1 cellular context compared by ENCODE assay signal in the genomic region with DNA sequence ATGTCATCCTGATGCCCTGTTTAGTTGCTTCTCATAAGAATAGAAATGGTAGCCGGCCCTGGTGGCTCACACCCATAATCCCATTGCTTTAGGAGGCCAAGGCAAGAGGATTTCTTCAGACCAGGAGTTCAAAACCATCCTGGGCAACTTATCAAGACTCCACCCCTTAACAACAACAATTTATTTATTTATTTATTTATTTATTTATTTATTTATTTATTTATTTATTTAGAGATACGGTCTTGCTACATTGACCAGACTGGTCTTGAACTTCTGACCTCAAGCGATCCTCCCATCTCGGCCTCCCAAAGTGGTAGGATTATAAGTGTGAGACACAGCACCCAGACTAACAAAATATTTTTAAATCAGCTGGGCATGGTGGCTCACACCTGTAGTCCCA.
TF ChIP-seq lines count a peak whose summit lies in the region.

No MANE protein-coding gene starts in this region.

TF ChIP-seq in HEK293, 187 proteins besides CTCF, POLR2A, EP300 and RAD21 (continued from another document and continues in another):
- TF ChIP-seq WT1 (tag by site-specific recombination; IDR thresholded peaks at IDR 0.05) (peak; percentile 28; the same call in 1 of the 2 replicates), ZNF114 (tag by site-specific recombination; IDR thresholded peaks at IDR 0.05) (no peak), ZNF274 (IDR thresholded peaks at IDR 0.05; ENCODE audit: low read length) (no peak), ZNF274 (tag by site-specific recombination; IDR thresholded peaks at IDR 0.05; ENCODE audit: borderline replicate concordance) (no peak), ZSCAN30 (tag by site-specific recombination; IDR thresholded peaks at IDR 0.05) (no peak), ZNF324 (tag by site-specific recombination; IDR thresholded peaks at IDR 0.05) (no peak), ZNF350 (tag by site-specific recombination; IDR thresholded peaks at IDR 0.05) (no peak), ZBTB8A (tag by site-specific recombination; IDR thresholded peaks at IDR 0.05) (peak; percentile 80), KLF7 (tag by site-specific recombination; IDR thresholded peaks at IDR 0.05; ENCODE audit: borderline replicate concordance) (no peak), ZNF2 (tag by site-specific recombination; IDR thresholded peaks at IDR 0.05) (no peak), ZNF555 (tag by site-specific recombination; conservative IDR thresholded peaks at IDR 0.05) (peak; percentile 99), ZNF501 (tag by site-specific recombination; IDR thresholded peaks at IDR 0.05) (peak; percentile 77; the same call in 1 of the 2 replicates), IKZF3 (tag by site-specific recombination; IDR thresholded peaks at IDR 0.05) (no peak), ZNF624 (tag by site-specific recombination; IDR thresholded peaks at IDR 0.05) (no peak), ZNF155 (tag by site-specific recombination; IDR thresholded peaks at IDR 0.05) (no peak), TRIM28 (IDR thresholded peaks at IDR 0.05; ENCODE audit: borderline replicate concordance, low read length) (no peak), ZNF76 (tag by site-specific recombination; IDR thresholded peaks at IDR 0.05; ENCODE audit: borderline replicate concordance, low read depth) (no peak), ZNF292 (tag by site-specific recombination; IDR thresholded peaks at IDR 0.05; ENCODE audit: borderline replicate concordance, low read depth) (peak; percentile 91; the same call in 1 of the 2 replicates), GLI4 (tag by site-specific recombination; IDR thresholded peaks at IDR 0.05) (no peak), GLIS1 (tag by site-specific recombination; IDR thresholded peaks at IDR 0.05) (no peak), KLF1 (tag by site-specific recombination; IDR thresholded peaks at IDR 0.05) (no peak), ZNF777 (tag by site-specific recombination; IDR thresholded peaks at IDR 0.05; ENCODE audit: borderline replicate concordance) (no peak), ZNF544 (tag by site-specific recombination; IDR thresholded peaks at IDR 0.05) (no peak), ZNF660 (tag by site-specific recombination; IDR thresholded peaks at IDR 0.05) (no peak), ZNF433 (tag by site-specific recombination; IDR thresholded peaks at IDR 0.05; ENCODE audit: low read depth) (peak; percentile 95), ZNF19 (tag by site-specific recombination; IDR thresholded peaks at IDR 0.05; ENCODE audit: low read depth) (peak; percentile 84), SALL2 (tag by site-specific recombination; IDR thresholded peaks at IDR 0.05; ENCODE audit: borderline replicate concordance) (no peak), TCF7L2 (IDR thresholded peaks at IDR 0.05; ENCODE audit: borderline replicate concordance, low read depth, low read length) (no peak), ZNF561 (tag by site-specific recombination; IDR thresholded peaks at IDR 0.05; ENCODE audit: borderline replicate concordance) (no peak), ZNF239 (tag by site-specific recombination; IDR thresholded peaks at IDR 0.05) (no peak)
- TF ChIP-seq, protein P1, sequence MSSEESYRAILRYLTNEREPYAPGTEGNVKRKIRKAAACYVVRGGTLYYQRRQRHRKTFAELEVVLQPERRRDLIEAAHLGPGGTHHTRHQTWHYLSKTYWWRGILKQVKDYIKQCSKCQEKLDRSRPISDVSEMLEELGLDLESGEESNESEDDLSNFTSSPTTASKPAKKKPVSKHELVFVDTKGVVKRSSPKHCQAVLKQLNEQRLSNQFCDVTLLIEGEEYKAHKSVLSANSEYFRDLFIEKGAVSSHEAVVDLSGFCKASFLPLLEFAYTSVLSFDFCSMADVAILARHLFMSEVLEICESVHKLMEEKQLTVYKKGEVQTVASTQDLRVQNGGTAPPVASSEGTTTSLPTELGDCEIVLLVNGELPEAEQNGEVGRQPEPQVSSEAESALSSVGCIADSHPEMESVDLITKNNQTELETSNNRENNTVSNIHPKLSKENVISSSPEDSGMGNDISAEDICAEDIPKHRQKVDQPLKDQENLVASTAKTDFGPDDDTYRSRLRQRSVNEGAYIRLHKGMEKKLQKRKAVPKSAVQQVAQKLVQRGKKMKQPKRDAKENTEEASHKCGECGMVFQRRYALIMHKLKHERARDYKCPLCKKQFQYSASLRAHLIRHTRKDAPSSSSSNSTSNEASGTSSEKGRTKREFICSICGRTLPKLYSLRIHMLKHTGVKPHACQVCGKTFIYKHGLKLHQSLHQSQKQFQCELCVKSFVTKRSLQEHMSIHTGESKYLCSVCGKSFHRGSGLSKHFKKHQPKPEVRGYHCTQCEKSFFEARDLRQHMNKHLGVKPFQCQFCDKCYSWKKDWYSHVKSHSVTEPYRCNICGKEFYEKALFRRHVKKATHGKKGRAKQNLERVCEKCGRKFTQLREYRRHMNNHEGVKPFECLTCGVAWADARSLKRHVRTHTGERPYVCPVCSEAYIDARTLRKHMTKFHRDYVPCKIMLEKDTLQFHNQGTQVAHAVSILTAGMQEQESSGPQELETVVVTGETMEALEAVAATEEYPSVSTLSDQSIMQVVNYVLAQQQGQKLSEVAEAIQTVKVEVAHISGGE (tag by site-specific recombination; conservative IDR thresholded peaks at IDR 0.05; ENCODE audit: low read depth) = peak; percentile 89
- TF ChIP-seq, protein P2, sequence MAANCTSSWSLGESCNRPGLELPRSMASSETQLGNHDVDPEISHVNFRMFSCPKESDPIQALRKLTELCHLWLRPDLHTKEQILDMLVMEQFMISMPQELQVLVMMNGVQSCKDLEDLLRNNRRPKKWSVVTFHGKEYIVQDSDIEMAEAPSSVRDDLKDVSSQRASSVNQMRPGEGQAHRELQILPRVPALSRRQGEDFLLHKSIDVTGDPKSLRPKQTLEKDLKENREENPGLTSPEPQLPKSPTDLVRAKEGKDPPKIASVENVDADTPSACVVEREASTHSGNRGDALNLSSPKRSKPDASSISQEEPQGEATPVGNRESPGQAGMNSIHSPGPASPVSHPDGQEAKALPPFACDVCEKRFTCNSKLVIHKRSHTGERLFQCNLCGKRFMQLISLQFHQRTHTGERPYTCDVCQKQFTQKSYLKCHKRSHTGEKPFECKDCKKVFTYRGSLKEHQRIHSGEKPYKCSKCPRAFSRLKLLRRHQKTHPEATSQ (tag by site-specific recombination; IDR thresholded peaks at IDR 0.05) = no peak
- TF ChIP-seq, protein P3, sequence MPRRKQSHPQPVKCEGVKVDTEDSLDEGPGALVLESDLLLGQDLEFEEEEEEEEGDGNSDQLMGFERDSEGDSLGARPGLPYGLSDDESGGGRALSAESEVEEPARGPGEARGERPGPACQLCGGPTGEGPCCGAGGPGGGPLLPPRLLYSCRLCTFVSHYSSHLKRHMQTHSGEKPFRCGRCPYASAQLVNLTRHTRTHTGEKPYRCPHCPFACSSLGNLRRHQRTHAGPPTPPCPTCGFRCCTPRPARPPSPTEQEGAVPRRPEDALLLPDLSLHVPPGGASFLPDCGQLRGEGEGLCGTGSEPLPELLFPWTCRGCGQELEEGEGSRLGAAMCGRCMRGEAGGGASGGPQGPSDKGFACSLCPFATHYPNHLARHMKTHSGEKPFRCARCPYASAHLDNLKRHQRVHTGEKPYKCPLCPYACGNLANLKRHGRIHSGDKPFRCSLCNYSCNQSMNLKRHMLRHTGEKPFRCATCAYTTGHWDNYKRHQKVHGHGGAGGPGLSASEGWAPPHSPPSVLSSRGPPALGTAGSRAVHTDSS (tag by site-specific recombination; IDR thresholded peaks at IDR 0.05) = no peak
- TF ChIP-seq, protein P4, sequence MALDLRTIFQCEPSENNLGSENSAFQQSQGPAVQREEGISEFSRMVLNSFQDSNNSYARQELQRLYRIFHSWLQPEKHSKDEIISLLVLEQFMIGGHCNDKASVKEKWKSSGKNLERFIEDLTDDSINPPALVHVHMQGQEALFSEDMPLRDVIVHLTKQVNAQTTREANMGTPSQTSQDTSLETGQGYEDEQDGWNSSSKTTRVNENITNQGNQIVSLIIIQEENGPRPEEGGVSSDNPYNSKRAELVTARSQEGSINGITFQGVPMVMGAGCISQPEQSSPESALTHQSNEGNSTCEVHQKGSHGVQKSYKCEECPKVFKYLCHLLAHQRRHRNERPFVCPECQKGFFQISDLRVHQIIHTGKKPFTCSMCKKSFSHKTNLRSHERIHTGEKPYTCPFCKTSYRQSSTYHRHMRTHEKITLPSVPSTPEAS (tag by site-specific recombination; IDR thresholded peaks at IDR 0.05) = no peak
- TF ChIP-seq, protein P5, sequence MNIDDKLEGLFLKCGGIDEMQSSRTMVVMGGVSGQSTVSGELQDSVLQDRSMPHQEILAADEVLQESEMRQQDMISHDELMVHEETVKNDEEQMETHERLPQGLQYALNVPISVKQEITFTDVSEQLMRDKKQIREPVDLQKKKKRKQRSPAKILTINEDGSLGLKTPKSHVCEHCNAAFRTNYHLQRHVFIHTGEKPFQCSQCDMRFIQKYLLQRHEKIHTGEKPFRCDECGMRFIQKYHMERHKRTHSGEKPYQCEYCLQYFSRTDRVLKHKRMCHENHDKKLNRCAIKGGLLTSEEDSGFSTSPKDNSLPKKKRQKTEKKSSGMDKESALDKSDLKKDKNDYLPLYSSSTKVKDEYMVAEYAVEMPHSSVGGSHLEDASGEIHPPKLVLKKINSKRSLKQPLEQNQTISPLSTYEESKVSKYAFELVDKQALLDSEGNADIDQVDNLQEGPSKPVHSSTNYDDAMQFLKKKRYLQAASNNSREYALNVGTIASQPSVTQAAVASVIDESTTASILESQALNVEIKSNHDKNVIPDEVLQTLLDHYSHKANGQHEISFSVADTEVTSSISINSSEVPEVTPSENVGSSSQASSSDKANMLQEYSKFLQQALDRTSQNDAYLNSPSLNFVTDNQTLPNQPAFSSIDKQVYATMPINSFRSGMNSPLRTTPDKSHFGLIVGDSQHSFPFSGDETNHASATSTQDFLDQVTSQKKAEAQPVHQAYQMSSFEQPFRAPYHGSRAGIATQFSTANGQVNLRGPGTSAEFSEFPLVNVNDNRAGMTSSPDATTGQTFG (tag by site-specific recombination; IDR thresholded peaks at IDR 0.05; ENCODE audit: borderline replicate concordance) = no peak
- TF ChIP-seq, protein P6, sequence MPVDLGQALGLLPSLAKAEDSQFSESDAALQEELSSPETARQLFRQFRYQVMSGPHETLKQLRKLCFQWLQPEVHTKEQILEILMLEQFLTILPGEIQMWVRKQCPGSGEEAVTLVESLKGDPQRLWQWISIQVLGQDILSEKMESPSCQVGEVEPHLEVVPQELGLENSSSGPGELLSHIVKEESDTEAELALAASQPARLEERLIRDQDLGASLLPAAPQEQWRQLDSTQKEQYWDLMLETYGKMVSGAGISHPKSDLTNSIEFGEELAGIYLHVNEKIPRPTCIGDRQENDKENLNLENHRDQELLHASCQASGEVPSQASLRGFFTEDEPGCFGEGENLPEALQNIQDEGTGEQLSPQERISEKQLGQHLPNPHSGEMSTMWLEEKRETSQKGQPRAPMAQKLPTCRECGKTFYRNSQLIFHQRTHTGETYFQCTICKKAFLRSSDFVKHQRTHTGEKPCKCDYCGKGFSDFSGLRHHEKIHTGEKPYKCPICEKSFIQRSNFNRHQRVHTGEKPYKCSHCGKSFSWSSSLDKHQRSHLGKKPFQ (tag by site-specific recombination; IDR thresholded peaks at IDR 0.05) = 0 out of 2 replicates have a peak, but pooled peaks have one; percentile 47
- TF ChIP-seq, protein P7, sequence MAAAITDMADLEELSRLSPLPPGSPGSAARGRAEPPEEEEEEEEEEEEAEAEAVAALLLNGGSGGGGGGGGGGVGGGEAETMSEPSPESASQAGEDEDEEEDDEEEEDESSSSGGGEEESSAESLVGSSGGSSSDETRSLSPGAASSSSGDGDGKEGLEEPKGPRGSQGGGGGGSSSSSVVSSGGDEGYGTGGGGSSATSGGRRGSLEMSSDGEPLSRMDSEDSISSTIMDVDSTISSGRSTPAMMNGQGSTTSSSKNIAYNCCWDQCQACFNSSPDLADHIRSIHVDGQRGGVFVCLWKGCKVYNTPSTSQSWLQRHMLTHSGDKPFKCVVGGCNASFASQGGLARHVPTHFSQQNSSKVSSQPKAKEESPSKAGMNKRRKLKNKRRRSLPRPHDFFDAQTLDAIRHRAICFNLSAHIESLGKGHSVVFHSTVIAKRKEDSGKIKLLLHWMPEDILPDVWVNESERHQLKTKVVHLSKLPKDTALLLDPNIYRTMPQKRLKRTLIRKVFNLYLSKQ (tag by site-specific recombination; IDR thresholded peaks at IDR 0.05; ENCODE audit: borderline replicate concordance) = peak; percentile 66; the same call in 1 of the 2 replicates
- TF ChIP-seq, protein P8, sequence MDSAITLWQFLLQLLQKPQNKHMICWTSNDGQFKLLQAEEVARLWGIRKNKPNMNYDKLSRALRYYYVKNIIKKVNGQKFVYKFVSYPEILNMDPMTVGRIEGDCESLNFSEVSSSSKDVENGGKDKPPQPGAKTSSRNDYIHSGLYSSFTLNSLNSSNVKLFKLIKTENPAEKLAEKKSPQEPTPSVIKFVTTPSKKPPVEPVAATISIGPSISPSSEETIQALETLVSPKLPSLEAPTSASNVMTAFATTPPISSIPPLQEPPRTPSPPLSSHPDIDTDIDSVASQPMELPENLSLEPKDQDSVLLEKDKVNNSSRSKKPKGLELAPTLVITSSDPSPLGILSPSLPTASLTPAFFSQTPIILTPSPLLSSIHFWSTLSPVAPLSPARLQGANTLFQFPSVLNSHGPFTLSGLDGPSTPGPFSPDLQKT (IDR thresholded peaks at IDR 0.05; ENCODE audit: borderline replicate concordance, low read depth, low read length) = no peak
- TF ChIP-seq, protein P9, sequence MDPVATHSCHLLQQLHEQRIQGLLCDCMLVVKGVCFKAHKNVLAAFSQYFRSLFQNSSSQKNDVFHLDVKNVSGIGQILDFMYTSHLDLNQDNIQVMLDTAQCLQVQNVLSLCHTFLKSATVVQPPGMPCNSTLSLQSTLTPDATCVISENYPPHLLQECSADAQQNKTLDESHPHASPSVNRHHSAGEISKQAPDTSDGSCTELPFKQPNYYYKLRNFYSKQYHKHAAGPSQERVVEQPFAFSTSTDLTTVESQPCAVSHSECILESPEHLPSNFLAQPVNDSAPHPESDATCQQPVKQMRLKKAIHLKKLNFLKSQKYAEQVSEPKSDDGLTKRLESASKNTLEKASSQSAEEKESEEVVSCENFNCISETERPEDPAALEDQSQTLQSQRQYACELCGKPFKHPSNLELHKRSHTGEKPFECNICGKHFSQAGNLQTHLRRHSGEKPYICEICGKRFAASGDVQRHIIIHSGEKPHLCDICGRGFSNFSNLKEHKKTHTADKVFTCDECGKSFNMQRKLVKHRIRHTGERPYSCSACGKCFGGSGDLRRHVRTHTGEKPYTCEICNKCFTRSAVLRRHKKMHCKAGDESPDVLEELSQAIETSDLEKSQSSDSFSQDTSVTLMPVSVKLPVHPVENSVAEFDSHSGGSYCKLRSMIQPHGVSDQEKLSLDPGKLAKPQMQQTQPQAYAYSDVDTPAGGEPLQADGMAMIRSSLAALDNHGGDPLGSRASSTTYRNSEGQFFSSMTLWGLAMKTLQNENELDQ (tag by site-specific recombination; IDR thresholded peaks at IDR 0.05; ENCODE audit: low read depth) = no peak
